ENCODE assay signal across 21 cellular contexts in genomic region chr11:2464451-2465165, GRCh38. TPM values are rescaled to one million over a fixed set of nuclear protein-coding genes. Genes with fewer than 3 reads are reported as not detected.
DNase-seq lines count a peak whose midpoint lies in the region; ATAC-seq, FAIRE-seq and TF ChIP-seq lines count a peak whose summit lies in the region.
"Had no signal": no experiment of that assay in that cellular context is flagged by ENCODE, and none has a peak within 500 bp of the region (broad histone marks: within the 10 kb centered on the region; RNA-seq: fewer than 3 reads in every experiment).

No MANE protein-coding gene starts in this region.

- no peak for TF ChIP-seq POLR2A in GM12892 (IDR thresholded peaks at IDR 0.05; ENCODE audit: low read depth, low read length)

- H3K27ac ChIP-seq in heart right ventricle (peak overlapping the region; percentile 73 to 95 (median 90)), coronary artery (no peak overlapping the region), osteoblast (ENCODE audit: low read depth, low read length) (no peak overlapping the region), upper lobe of right lung (no peak overlapping the region)
- H3K27ac ChIP-seq: gastroesophageal sphincter, neutrophil, VCaP had no signal

- FAIRE-seq in GM12892 (lab: Jason Lieb, UNC), result no peak
- FAIRE-seq: bronchial epithelial cell, endometrium had no signal

- no peaks in the 10 kb centered on the region for H3K9me3 ChIP-seq in heart right ventricle
- H3K9me3 ChIP-seq in osteoblast (ENCODE audit: low read depth, low read length), result no peaks in the 10 kb centered on the region
- no peaks in the 10 kb centered on the region for H3K9me3 ChIP-seq in upper lobe of right lung
- H3K9me3 ChIP-seq: gastroesophageal sphincter, neutrophil had no signal

- H3K4me3 ChIP-seq in heart right ventricle, result no peak overlapping the region
- H3K4me3 ChIP-seq in coronary artery, result no peak overlapping the region
- H3K4me3 ChIP-seq in osteoblast (ENCODE audit: insufficient read depth, low read length), result no peak overlapping the region
- H3K4me3 ChIP-seq in upper lobe of right lung, result no peak overlapping the region
- H3K4me3 ChIP-seq: gastroesophageal sphincter had no signal

- no peak overlapping the region for H2AFZ ChIP-seq in osteoblast (ENCODE audit: low read length)

- WGBS in heart right ventricle, 2 donors, result 85 to 88% methylated on average over 13 of the region's 13 CpGs

- H3K79me2 ChIP-seq in osteoblast (ENCODE audit: insufficient read depth, low read length), result no peaks in the 10 kb centered on the region

- no peak for TF ChIP-seq CTCF in heart right ventricle (IDR thresholded peaks at IDR 0.05)
- no peak for TF ChIP-seq CTCF in coronary artery (IDR thresholded peaks at IDR 0.05)
- no peak for TF ChIP-seq CTCF in osteoblast (IDR thresholded peaks at IDR 0.05; ENCODE audit: extremely low read depth, low read depth, low read length)
- no peak for TF ChIP-seq CTCF in upper lobe of right lung (IDR thresholded peaks at IDR 0.05)

- H3K27me3 ChIP-seq in heart right ventricle, result no peaks in the 10 kb centered on the region
- no peaks in the 10 kb centered on the region for H3K27me3 ChIP-seq in osteoblast (ENCODE audit: insufficient read depth, low read length)
- H3K27me3 ChIP-seq in upper lobe of right lung, result no peaks in the 10 kb centered on the region

- DNase-seq in heart right ventricle (no peak), left ventricle myocardium superior (no peak), coronary artery (ENCODE audit: low spot score) (peak; percentile 52), osteoblast (ENCODE audit: insufficient read length, low spot score, missing footprints) (peak; percentile 47), upper lobe of right lung (peak; percentile 52), GM12892 (ENCODE audit: insufficient read length) (no peak), NOMO-1 treated with dmso at 0.1 percent for 144 hours (lab: John Stamatoyannopoulos, UW; ENCODE audit: unreplicated experiment) (no peak), activated gamma-delta T cell treated with Interleukin-2 at 50 U/mL for 16 hours (no peak)
- DNase-seq: activated CD4-positive, alpha-beta T cell treated with anti-CD3 and anti-CD28 coated beads, Interleukin-2, amount 50 U/mL, for 1 hour; amygdala; cortex of kidney; NCI-H1048; NCI-H187; stimulated activated CD4-positive, alpha-beta T cell treated with anti-CD3 and anti-CD28 coated beads, Interleukin-4, amount 100 ng/mL, for 24 hours; stimulated activated naive CD4-positive, alpha-beta T cell treated with Interleukin-2 at 50 U/mL for 16 hours had no signal

- H3K36me3 ChIP-seq in heart right ventricle (no peaks in the 10 kb centered on the region), osteoblast (ENCODE audit: insufficient read depth, low read length) (no peaks in the 10 kb centered on the region), upper lobe of right lung (no peaks in the 10 kb centered on the region)
- H3K36me3 ChIP-seq: gastroesophageal sphincter, neutrophil had no signal

- H3K4me2 ChIP-seq in osteoblast (ENCODE audit: insufficient read depth, low read length), result no peak overlapping the region

- no peaks in the 10 kb centered on the region for H4K20me1 ChIP-seq in osteoblast (ENCODE audit: insufficient read depth, low read length)

- ATAC-seq in heart right ventricle, result no peak
- no peak for ATAC-seq in left ventricle myocardium superior
- no peak for ATAC-seq in upper lobe of right lung
- ATAC-seq: gastroesophageal sphincter had no signal

- peaks cover 15 to 82% (median 46%) of the 10 kb centered on the region in 9 donors for H3K4me1 ChIP-seq in heart right ventricle
- no peaks in the 10 kb centered on the region for H3K4me1 ChIP-seq in osteoblast (ENCODE audit: insufficient read depth, low read length)
- peaks cover 2% of the 10 kb centered on the region for H3K4me1 ChIP-seq in upper lobe of right lung
- H3K4me1 ChIP-seq: gastroesophageal sphincter had no signal

- intact Hi-C loops in heart right ventricle (cut with DNase I), result loop anchor here in 3 of 10 donors (5.0 kb wide), 3 partner anchors 43 to 857 kb away; partner anchors contain the start of gene KRTAP5-3 (in 1 of the 3)
- intact Hi-C loops in left ventricle myocardium superior (cut with micrococcal nuclease), result loop anchor here (10.0 kb wide), 1 partner anchor 50 kb away; no protein-coding TSS in a partner anchor
- intact Hi-C loops in upper lobe of right lung (cut with DNase I), result no loop called here

RNA-seq across cellular contexts. Expression of gene KCNQ1, which starts 19.8 kb away (rescaled TPM):
- 10 to 100 TPM; 28.9 to 48.2 (median 36.4) TPM for total RNA-seq in heart right ventricle
- 10 to 100 TPM; 19.9 to 27.6 TPM for polyA plus RNA-seq in heart right ventricle
- 49.7 TPM for total RNA-seq in left ventricle myocardium superior
- total RNA-seq in osteoblast, result not detected in 2 replicates
- 52.9 TPM for total RNA-seq in upper lobe of right lung
- not detected for polyA plus RNA-seq in GM12892 (2012; ENCODE audit: missing spikeins)
- total RNA-seq: lung microvascular endothelial cell had no signal

RNA-seq across cellular contexts. Expression of gene TRPM5, which starts 20.3 kb away (rescaled TPM):
- total RNA-seq in heart right ventricle (not detected), left ventricle myocardium superior (not detected), osteoblast (under 0.01 TPM in 1 of 2 replicates, not detected in the other), upper lobe of right lung (not detected)
- polyA plus RNA-seq in heart right ventricle, result not detected
- polyA plus RNA-seq in GM12892 (2012; ENCODE audit: missing spikeins), result not detected
- total RNA-seq: bronchial epithelial cell, gastroesophageal sphincter, lung microvascular endothelial cell had no signal

Comparison
In these comparisons a context has a peak if more than half of its experiments do, and no peak if none do; other contexts are left out.
1. DNase-seq: peak in coronary artery (single experiment), osteoblast (single experiment) and upper lobe of right lung (single experiment); none in heart right ventricle (0 of 2), left ventricle myocardium superior (single experiment), GM12892 (single experiment), NOMO-1 treated with dmso at 0.1 percent for 144 hours (single experiment) and activated gamma-delta T cell treated with Interleukin-2 at 50 U/mL for 16 hours (single experiment).
2. H3K27ac ChIP-seq: peak in heart right ventricle (10 of 10); none in coronary artery (0 of 2), osteoblast (single experiment) and upper lobe of right lung (single experiment).
3. RNA of gene KCNQ1, which starts 19.8 kb away (total RNA-seq): 52.9 TPM in upper lobe of right lung (single experiment), 49.7 TPM in left ventricle myocardium superior (single experiment) and 28.9 to 48.2 TPM in heart right ventricle; not detected in osteoblast; every median in the first group is over 10 times any median in the second.